Comparison of ENCODE assay signal across 21 cellular contexts in genomic region chr5:175466700-175467318, GRCh38. TPM values are rescaled to one million over a fixed set of nuclear protein-coding genes. Genes with fewer than 3 reads are reported as not detected.
DNase-seq lines count a peak whose midpoint lies in the region; ATAC-seq and TF ChIP-seq lines count a peak whose summit lies in the region.
"Had no signal": no experiment of that assay in that cellular context is flagged by ENCODE, and none has a peak within 500 bp of the region (broad histone marks: within the 10 kb centered on the region; RNA-seq: fewer than 3 reads in every experiment).

No MANE protein-coding gene starts in this region.

- H3K4me3 ChIP-seq in aorta (ENCODE audit: low read length in 2 of 2), result no peak overlapping the region
- H3K4me3 ChIP-seq: cardiac muscle cell, skin epidermis had no signal

- H2BK5ac ChIP-seq in H9 (ENCODE audit: insufficient read length, low read length), result no peak overlapping the region

- peaks cover 0 to 2% of the 10 kb centered on the region in 2 donors for H3K27me3 ChIP-seq in aorta (ENCODE audit: control insufficient read depth in 1 of 2, insufficient read depth in 2 of 2, low read length in 1 of 2)
- H3K27me3 ChIP-seq in H9 (ENCODE audit: insufficient read depth, low read length), result no peaks in the 10 kb centered on the region
- H3K27me3 ChIP-seq: cardiac muscle cell had no signal

- no peaks in the 10 kb centered on the region for H3K4me1 ChIP-seq in aorta (ENCODE audit: control insufficient read depth in 1 of 2, insufficient read depth in 2 of 2, low read length in 2 of 2)
- H3K4me1 ChIP-seq in H9 (ENCODE audit: insufficient read depth, low read length), result no peaks in the 10 kb centered on the region

- H3K9me3 ChIP-seq in aorta (ENCODE audit: control insufficient read depth, low read length) (peaks cover 3% of the 10 kb centered on the region), H9 (ENCODE audit: control insufficient read depth, low read depth, low read length) (no peaks in the 10 kb centered on the region)
- H3K9me3 ChIP-seq: neutrophil had no signal

- no peak overlapping the region for H2BK15ac ChIP-seq in H9 (ENCODE audit: low read depth, low read length)

- no peak overlapping the region for H4K91ac ChIP-seq in H9 (ENCODE audit: insufficient read length, low read depth, low read length)

- H3K9me3 Mint-ChIP-seq in CD14-positive monocyte (no peaks in the 10 kb centered on the region), H9 (no peaks in the 10 kb centered on the region; a peak in 1 of 5 replicates)
- H3K9me3 Mint-ChIP-seq: CD8-positive, alpha-beta T cell; effector memory CD8-positive, alpha-beta T cell; immature natural killer cell; type B pancreatic cell had no signal

- no peak overlapping the region for H3K27ac ChIP-seq in aorta (ENCODE audit: low read depth in 1 of 2, low read length in 2 of 2)
- no peak overlapping the region for H3K27ac ChIP-seq in H9 (ENCODE audit: insufficient read length, low read depth, low read length)
- H3K27ac ChIP-seq: cardiac muscle cell, neutrophil had no signal

- intact Hi-C loops in Right ventricle myocardium inferior (cut with DNase I) (loop anchor here (10.0 kb wide), 1 partner anchor 1052 kb away; no protein-coding TSS in a partner anchor), cardiac septum (cut with DNase I) (no loop called here), aorta (cut with DNase I) (no loop called here), CD14-positive monocyte (cut with micrococcal nuclease) (no loop called here)

- H3K4ac ChIP-seq in H9 (ENCODE audit: low read depth, low read length), result no peak overlapping the region

- no peak overlapping the region for H2BK12ac ChIP-seq in H9 (ENCODE audit: insufficient read length, low read depth, low read length)

- no peak overlapping the region for H3K56ac ChIP-seq in H9 (ENCODE audit: insufficient read length, low read depth, low read length)

- H2AK5ac ChIP-seq in H9 (ENCODE audit: insufficient read length, low read length), result no peak overlapping the region

- no peaks in the 10 kb centered on the region for H3K36me3 ChIP-seq in aorta (ENCODE audit: control insufficient read depth in 1 of 2, insufficient read depth in 2 of 2, low read length in 1 of 2)
- H3K36me3 ChIP-seq: cardiac muscle cell, neutrophil had no signal

- H3T11ph ChIP-seq in H9 (ENCODE audit: low read length), result no peak overlapping the region

- H3K36me3 Mint-ChIP-seq in CD14-positive monocyte (no peaks in the 10 kb centered on the region), H9 (ENCODE audit: insufficient read depth in 1 of 3, low read depth in 3 of 3) (no peaks in the 10 kb centered on the region)
- H3K36me3 Mint-ChIP-seq: CD8-positive, alpha-beta T cell; immature natural killer cell; type B pancreatic cell had no signal

- H3K4me2 ChIP-seq in H9 (ENCODE audit: insufficient read depth, insufficient read length, low read length), result no peak overlapping the region

- H3K79me2 ChIP-seq in H9 (ENCODE audit: insufficient read depth, low read length), result no peaks in the 10 kb centered on the region

- no peak overlapping the region for H3K18ac ChIP-seq in H9 (ENCODE audit: insufficient read length, low read depth, low read length)

- H2BK120ac ChIP-seq in H9 (ENCODE audit: low read depth, low read length, poor library complexity, severe bottlenecking), result no peak overlapping the region

- DNase-seq in Right ventricle myocardium inferior (ENCODE audit: missing footprints), result peak; percentile 72
- DNase-seq in cardiac septum (ENCODE audit: low spot score), result no peak
- DNase-seq in fibroblast of peridontal ligament (ENCODE audit: extremely low read depth), result peak; percentile 59
- peak; percentile 4 for DNase-seq in midbrain (lab: John Stamatoyannopoulos, UW)
- peak in 1 of 2 donors; percentile 73 for DNase-seq in aorta
- no peak for DNase-seq in CD14-positive monocyte (ENCODE audit: low spot score)
- no peak for DNase-seq in H9
- DNase-seq: activated CD4-positive, CD25-positive, alpha-beta regulatory T cell treated with anti-CD3 and anti-CD28 coated beads, Interleukin-2, amount 50 U/mL, for 72 hours; activated CD8-positive, alpha-beta memory T cell treated with anti-CD3 and anti-CD28 coated beads, Interleukin-2, amount 50 U/mL, for 4 hours; activated naive CD4-positive, alpha-beta T cell treated with Interleukin-2 at 50 U/mL for 16 hours; CD8-positive, alpha-beta T cell; effector memory CD8-positive, alpha-beta T cell; immature natural killer cell; stimulated activated CD4-positive, alpha-beta T cell treated with anti-CD3 and anti-CD28 coated beads, Interleukin-4, amount 100 ng/mL, for 4 hours; T-helper 17 cell had no signal

- H3K23ac ChIP-seq in H9 (ENCODE audit: insufficient read length, low read depth, low read length), result no peak overlapping the region

- H3K27me3 Mint-ChIP-seq in CD14-positive monocyte (ENCODE audit: low read depth in 3 of 3) (peaks cover 16 to 25% (median 22%) of the 10 kb centered on the region in 3 donors), H9 (ENCODE audit: low read depth) (peaks cover 12% of the 10 kb centered on the region)

- H2BK20ac ChIP-seq in H9 (ENCODE audit: low read depth, low read length, poor library complexity, severe bottlenecking), result no peak overlapping the region

- no peak overlapping the region for H3K9ac ChIP-seq in H9 (ENCODE audit: extremely low read depth, insufficient read length, low read length)

- H4K20me1 ChIP-seq in H9 (ENCODE audit: control insufficient read depth, insufficient read depth, insufficient read length), result no peaks in the 10 kb centered on the region

- H3K4me3 Mint-ChIP-seq in CD14-positive monocyte (peak overlapping the region in 1 of 2 donors; percentile 37), H9 (no peak overlapping the region)
- H3K4me3 Mint-ChIP-seq: CD8-positive, alpha-beta T cell; effector memory CD8-positive, alpha-beta T cell; immature natural killer cell; T-helper 17 cell; type B pancreatic cell had no signal

- no peak overlapping the region for H3K14ac ChIP-seq in H9 (ENCODE audit: insufficient read depth, low read length)

- H4K5ac ChIP-seq in H9 (ENCODE audit: insufficient read length, low read depth, low read length), result no peak overlapping the region

- H2AFZ ChIP-seq in H9 (ENCODE audit: low read length), result no peak overlapping the region

- H3K27ac Mint-ChIP-seq in CD14-positive monocyte, result no peak overlapping the region
- H3K27ac Mint-ChIP-seq in H9, result no peak overlapping the region
- H3K27ac Mint-ChIP-seq: CD8-positive, alpha-beta T cell; effector memory CD8-positive, alpha-beta T cell; immature natural killer cell; T-helper 17 cell; type B pancreatic cell had no signal

- H3K23me2 ChIP-seq in H9 (ENCODE audit: insufficient read length, low read depth, low read length, poor library complexity, severe bottlenecking), result no peaks in the 10 kb centered on the region

- no peak overlapping the region for H4K8ac ChIP-seq in H9 (replicated peaks; ENCODE audit: insufficient read length, low read depth, low read length)

- ATAC-seq in Right ventricle myocardium inferior (peak; percentile 92), aorta (ENCODE audit: low FRiP score) (peak; percentile 81), GM19395 (IDR thresholded peaks at IDR 0.05; ENCODE audit: unreplicated experiment) (no peak)
- ATAC-seq: CD8-positive, alpha-beta T cell; effector memory CD8-positive, alpha-beta T cell; T-helper 17 cell had no signal

- 5 to 12% methylated on average over 5 of the region's 5 CpGs for WGBS in aorta, 2 donors
- no CpG with 5 or more reads among the region's 5 CpGs for WGBS in H9 (ENCODE audit: extremely low coverage, insufficient read length, low lambda C conversion rate)

- H3K4me1 Mint-ChIP-seq in CD14-positive monocyte (peaks cover 5% of the 10 kb centered on the region), H9 (peaks cover 5 to 8% of the 10 kb centered on the region in 2 experiments)

- TF ChIP-seq CTCF in CD14-positive monocyte (IDR thresholded peaks at IDR 0.05), result no peak
- no peak for TF ChIP-seq CTCF in H9 (conservative IDR thresholded peaks at IDR 0.05)

- no peaks in the 10 kb centered on the region for H3K79me1 ChIP-seq in H9 (ENCODE audit: insufficient read depth, low read depth, low read length, poor library complexity, severe bottlenecking)

RNA-seq across cellular contexts. Expression of gene SFXN1, which starts 11.6 kb away (rescaled TPM):
- total RNA-seq in Right ventricle myocardium inferior (34.5 TPM), cardiac septum (30.1 TPM), aorta (10 to 100 TPM; 22.4 to 26.9 TPM), H9 (2021) (97.2 and 99.2 TPM in 2 replicates)
- polyA plus RNA-seq in aorta (10 to 100 TPM in 1 of 2 donors, 1 to 10 TPM in 1; 8.2 to 28.3 TPM), CD14-positive monocyte (10 to 100 TPM in 1 of 2 donors, 1 to 10 TPM in 1; 5.8 to 10.3 TPM)

RNA-seq across cellular contexts. Expression of gene DRD1, which starts 22.8 kb away (rescaled TPM):
- total RNA-seq in Right ventricle myocardium inferior (not detected), cardiac septum (0.05 TPM), aorta (under 1 TPM; 0.45 to 0.62 TPM), H9 (2021) (not detected in 2 replicates)
- polyA plus RNA-seq in aorta (1 to 10 TPM in 1 of 2 donors, under 1 TPM in 1; 0.13 to 2.1 TPM), CD14-positive monocyte (not detected)
- total RNA-seq: CD8-positive, alpha-beta T cell; glomerular endothelial cell; T-helper 17 cell had no signal
- polyA plus RNA-seq: immature natural killer cell had no signal

Comparison
In these comparisons a context has a peak if more than half of its experiments do, and no peak if none do; other contexts are left out.
1. DNase-seq: peak in Right ventricle myocardium inferior (single experiment), fibroblast of peridontal ligament (single experiment) and midbrain (single experiment); none in cardiac septum (single experiment), CD14-positive monocyte (single experiment) and H9 (single experiment).